In genomic region chr4:83235645-83236133, GRCh38 we compare ENCODE assay signal across 8 cellular contexts. TPM values are rescaled to one million over a fixed set of nuclear protein-coding genes. Genes with fewer than 3 reads are reported as not detected.
DNase-seq lines count a peak whose midpoint lies in the region; ATAC-seq and TF ChIP-seq lines count a peak whose summit lies in the region.
"Not testable (repeated sequence)": the region's sequence is repeated elsewhere in the genome, so short reads cannot be mapped to it uniquely, and the experiment has no call there.

No MANE protein-coding gene starts in this region.

- not testable (repeated sequence) for H3K27ac ChIP-seq in OCI-LY3 (ENCODE audit: low read length); effector memory CD4-positive, alpha-beta T cell (ENCODE audit: insufficient read depth, low read length, poor library complexity, severe bottlenecking)

- peaks cover 53% of the 10 kb centered on the region for H3K4me1 Mint-ChIP-seq in activated CD4-positive, alpha-beta memory T cell treated with anti-CD3 and anti-CD28 coated beads for 36 hours (ENCODE audit: low read depth)
- peaks cover 57% of the 10 kb centered on the region for H3K4me1 Mint-ChIP-seq in activated naive CD4-positive, alpha-beta T cell treated with anti-CD3 and anti-CD28 coated beads for 36 hours (ENCODE audit: low read depth)

- POLR2A ChIA-PET in activated CD4-positive, alpha-beta memory T cell treated with anti-CD3 and anti-CD28 coated beads for 36 hours (lab: Charles Lee), result interaction anchor here (2.7 kb wide), 1 partner anchor 17 kb away, joined by 15 read pairs; no protein-coding TSS in a partner anchor

- H3K27ac Mint-ChIP-seq in activated CD4-positive, alpha-beta memory T cell treated with anti-CD3 and anti-CD28 coated beads for 36 hours, result peak overlapping the region; percentile 63
- peak overlapping the region; percentile 82 for H3K27ac Mint-ChIP-seq in activated naive CD4-positive, alpha-beta T cell treated with anti-CD3 and anti-CD28 coated beads for 36 hours

- peak overlapping the region; percentile 31 for H3K4me2 ChIP-seq in OCI-LY3 (ENCODE audit: low read length)

- CTCF ChIA-PET in activated CD4-positive, alpha-beta memory T cell treated with anti-CD3 and anti-CD28 coated beads for 36 hours (lab: Charles Lee), result interaction anchor here (0.7 to 3.9 kb wide), 10 partner anchors 17 to 161 kb away, joined by 3 to 19 read pairs (median 8); no protein-coding TSS in a partner anchor
- CTCF ChIA-PET in activated naive CD4-positive, alpha-beta T cell treated with anti-CD3 and anti-CD28 coated beads for 36 hours (lab: Charles Lee), result interaction anchor here (1.0 to 2.4 kb wide), 7 partner anchors 12 to 161 kb away, joined by 3 to 7 read pairs (median 4); no protein-coding TSS in a partner anchor

- H3K9me3 ChIP-seq in OCI-LY3 (ENCODE audit: insufficient read depth, low read length); effector memory CD4-positive, alpha-beta T cell (ENCODE audit: control insufficient read depth, low read length): not testable (repeated sequence)

- H4K20me1 ChIP-seq in OCI-LY3 (ENCODE audit: insufficient read depth, low read length), result not testable (repeated sequence)

- peaks cover 58% of the 10 kb centered on the region for H3K4me1 ChIP-seq in OCI-LY3 (ENCODE audit: low read length)
- not testable (repeated sequence) for H3K4me1 ChIP-seq in effector memory CD4-positive, alpha-beta T cell (ENCODE audit: control insufficient read depth, insufficient read depth, low read length, poor library complexity, severe bottlenecking)

- H3K79me2 ChIP-seq in OCI-LY3 (ENCODE audit: low read length), result not testable (repeated sequence)

- intact Hi-C loops in activated CD4-positive, alpha-beta memory T cell treated with anti-CD3 and anti-CD28 coated beads for 36 hours (cut with micrococcal nuclease), result loop anchor here (1.0 to 2.0 kb wide), 6 partner anchors 16 to 330 kb away; no protein-coding TSS in a partner anchor
- intact Hi-C loops in activated naive CD4-positive, alpha-beta T cell treated with anti-CD3 and anti-CD28 coated beads for 36 hours (cut with micrococcal nuclease), result loop anchor here (1.0 to 2.0 kb wide), 9 partner anchors 16 to 330 kb away; partner anchors contain the start of genes COPS4 and COQ2

- not testable (repeated sequence) for H2AFZ ChIP-seq in OCI-LY3 (ENCODE audit: low read depth, low read length)

- H3K4me3 Mint-ChIP-seq in activated CD4-positive, alpha-beta memory T cell treated with anti-CD3 and anti-CD28 coated beads for 36 hours, result peak overlapping the region; percentile 57
- peak overlapping the region; percentile 64 for H3K4me3 Mint-ChIP-seq in activated naive CD4-positive, alpha-beta T cell treated with anti-CD3 and anti-CD28 coated beads for 36 hours

- TF ChIP-seq CTCF in OCI-LY3 (IDR thresholded peaks at IDR 0.05; ENCODE audit: low read depth, low read length), result not testable (repeated sequence)

- H3K9ac ChIP-seq in OCI-LY3 (ENCODE audit: low read length), result not testable (repeated sequence)

- peak; percentile 24 for DNase-seq in activated CD4-positive, alpha-beta memory T cell treated with anti-CD3 and anti-CD28 coated beads for 36 hours
- DNase-seq in activated naive CD4-positive, alpha-beta T cell treated with anti-CD3 and anti-CD28 coated beads for 36 hours; effector memory CD4-positive, alpha-beta T cell; stimulated activated naive CD8-positive, alpha-beta T cell treated with anti-CD3 and anti-CD28 coated beads, Interleukin-15, Interleukin-2, amounts not matched to agents 100 U/mL and 50 U/mL, for 24 hours: not testable (repeated sequence)

- peaks cover 48% of the 10 kb centered on the region for H3K27me3 Mint-ChIP-seq in activated CD4-positive, alpha-beta memory T cell treated with anti-CD3 and anti-CD28 coated beads for 36 hours
- H3K27me3 Mint-ChIP-seq in activated naive CD4-positive, alpha-beta T cell treated with anti-CD3 and anti-CD28 coated beads for 36 hours (ENCODE audit: low read depth), result peaks cover 12% of the 10 kb centered on the region

- ATAC-seq in GM18909 (IDR thresholded peaks at IDR 0.05; ENCODE audit: poor library complexity, unreplicated experiment), result peak; percentile 26
- peak; percentile 30 for ATAC-seq in HG02852 (IDR thresholded peaks at IDR 0.05; ENCODE audit: unreplicated experiment)
- peak; percentile 31 for ATAC-seq in stimulated activated naive CD8-positive, alpha-beta T cell treated with anti-CD3 and anti-CD28 coated beads, Interleukin-15, Interleukin-2, amounts not matched to agents 100 U/mL and 50 U/mL, for 24 hours

- H3K27me3 ChIP-seq in OCI-LY3 (ENCODE audit: low read depth, low read length), result peaks cover 28% of the 10 kb centered on the region
- not testable (repeated sequence) for H3K27me3 ChIP-seq in effector memory CD4-positive, alpha-beta T cell (replicated peaks; ENCODE audit: control insufficient read depth, insufficient read depth, low read length, poor library complexity, severe bottlenecking)

- not testable (repeated sequence) for H3K36me3 ChIP-seq in OCI-LY3 (replicated peaks; ENCODE audit: low read depth, low read length); effector memory CD4-positive, alpha-beta T cell (ENCODE audit: control insufficient read depth, insufficient read depth, low read length)

- H3K4me3 ChIP-seq in GM08714 (ENCODE audit: low read length), result peak overlapping the region; percentile 31; the same call in 1 of the 2 replicates
- peak overlapping the region; percentile 18; the same call in 1 of the 2 replicates for H3K4me3 ChIP-seq in OCI-LY3 (ENCODE audit: low read length)
- H3K4me3 ChIP-seq in effector memory CD4-positive, alpha-beta T cell (ENCODE audit: insufficient read depth, low read depth, low read length, poor library complexity, severe bottlenecking), result peak overlapping the region; percentile 14

- H3K36me3 Mint-ChIP-seq in activated CD4-positive, alpha-beta memory T cell treated with anti-CD3 and anti-CD28 coated beads for 36 hours; activated naive CD4-positive, alpha-beta T cell treated with anti-CD3 and anti-CD28 coated beads for 36 hours (ENCODE audit: low read depth): not testable (repeated sequence)

- H3K9me3 Mint-ChIP-seq in activated CD4-positive, alpha-beta memory T cell treated with anti-CD3 and anti-CD28 coated beads for 36 hours; activated naive CD4-positive, alpha-beta T cell treated with anti-CD3 and anti-CD28 coated beads for 36 hours: not testable (repeated sequence)

RNA-seq across cellular contexts. Expression of gene COQ2, which starts 48.9 kb away (rescaled TPM):
- 10 to 100 TPM; 15.9 to 18.7 TPM for total RNA-seq in activated CD4-positive, alpha-beta memory T cell treated with anti-CD3 and anti-CD28 coated beads for 36 hours
- 10 to 100 TPM; 18.7 to 19.5 TPM for total RNA-seq in activated naive CD4-positive, alpha-beta T cell treated with anti-CD3 and anti-CD28 coated beads for 36 hours
